ENCODE assay signal across 9 cellular contexts in genomic region chr17:27654136-27654535, GRCh38.
"Had no signal": no experiment of that assay in that cellular context is flagged by ENCODE, and none has a peak within 500 bp of the region (broad histone marks: within the 10 kb centered on the region; RNA-seq: fewer than 3 reads in every experiment).

No MANE protein-coding gene starts in this region.

- H3K27ac Mint-ChIP-seq: activated naive CD4-positive, alpha-beta T cell treated with anti-CD3 and anti-CD28 coated beads, Interleukin-2, amount 10 ng/mL, durations not matched to agents 7 days and 5 days; activated T-helper 17 cell treated with anti-CD3 and anti-CD28 coated beads, Interleukin-2, amount 50 U/mL, for 72 hours; progenitor cell of endocrine pancreas; WTC11 had no signal

- H3K27me3 ChIP-seq: cardiac muscle cell, suprapubic skin had no signal

- H3K9me3 ChIP-seq: esophagus muscularis mucosa, suprapubic skin had no signal

- H3K4me1 ChIP-seq: suprapubic skin had no signal

- H3K36me3 ChIP-seq: cardiac muscle cell, esophagus muscularis mucosa, suprapubic skin had no signal

- H3K4me3 Mint-ChIP-seq: activated CD4-positive, alpha-beta T cell treated with anti-CD3 and anti-CD28 coated beads, Interleukin-2, amount 10 ng/mL, durations not matched to agents 24 days and 14 days; activated naive CD4-positive, alpha-beta T cell treated with anti-CD3 and anti-CD28 coated beads, Interleukin-2, amount 10 ng/mL, durations not matched to agents 7 days and 5 days; activated T-helper 17 cell treated with anti-CD3 and anti-CD28 coated beads, Interleukin-2, amount 50 U/mL, for 72 hours; WTC11 had no signal

- H3K36me3 Mint-ChIP-seq: activated naive CD4-positive, alpha-beta T cell treated with anti-CD3 and anti-CD28 coated beads, Interleukin-2, amount 10 ng/mL, durations not matched to agents 7 days and 5 days; naive B cell; WTC11 had no signal

- H3K9me3 Mint-ChIP-seq: activated CD4-positive, alpha-beta T cell treated with anti-CD3 and anti-CD28 coated beads, Interleukin-2, amount 10 ng/mL, durations not matched to agents 24 days and 14 days; activated naive CD4-positive, alpha-beta T cell treated with anti-CD3 and anti-CD28 coated beads, Interleukin-2, amount 10 ng/mL, durations not matched to agents 7 days and 5 days; activated T-helper 17 cell treated with anti-CD3 and anti-CD28 coated beads, Interleukin-2, amount 50 U/mL, for 72 hours; naive B cell; WTC11 had no signal

- H3K27me3 Mint-ChIP-seq: activated CD4-positive, alpha-beta T cell treated with anti-CD3 and anti-CD28 coated beads, Interleukin-2, amount 10 ng/mL, durations not matched to agents 24 days and 14 days; activated T-helper 17 cell treated with anti-CD3 and anti-CD28 coated beads, Interleukin-2, amount 50 U/mL, for 72 hours had no signal

- H3K27ac ChIP-seq: cardiac muscle cell, esophagus muscularis mucosa, suprapubic skin had no signal

- H3K4me3 ChIP-seq: cardiac muscle cell, esophagus muscularis mucosa, suprapubic skin had no signal
